In genomic region chr3:31531465-31531991, GRCh38 we compare ENCODE assay signal across 2 cellular contexts.
TF ChIP-seq lines count a peak whose summit lies in the region.

No MANE protein-coding gene starts in this region.

TF ChIP-seq in GM23338, 12 proteins besides CTCF, POLR2A, EP300 and RAD21:
- TF ChIP-seq ETS1 (IDR thresholded peaks at IDR 0.05) (no peak), ZNF114 (CRISPR knock-in tag; IDR thresholded peaks at IDR 0.05) (no peak), ZNF331 (CRISPR knock-in tag; IDR thresholded peaks at IDR 0.05; ENCODE audit: low read depth) (no peak), EZH2 (IDR thresholded peaks at IDR 0.05; ENCODE audit: low read depth, unreplicated experiment) (no peak), ZNF462 (CRISPR knock-in tag; IDR thresholded peaks at IDR 0.05) (no peak)
TF ChIP-seq in GM23338: peak in this region for 0.

TF ChIP-seq in H1, 55 proteins besides CTCF, POLR2A, EP300 and RAD21:
- TF ChIP-seq CEBPB (IDR thresholded peaks at IDR 0.05; ENCODE audit: low read depth, low read length) = peak; percentile 42; the same call in 1 of the 2 replicates
- TF ChIP-seq SAP30 (IDR thresholded peaks at IDR 0.05; ENCODE audit: insufficient read depth, insufficient replicate concordance, low read length) = no peak
- peak; percentile 12; the same call in 1 of the 2 replicates for TF ChIP-seq ATF2 (IDR thresholded peaks at IDR 0.05; ENCODE audit: low read length)
- 0 out of 2 replicates have a peak, but pooled peaks have one; percentile 24 for TF ChIP-seq SUZ12 (IDR thresholded peaks at IDR 0.05; ENCODE audit: low read length)
- peak; percentile 75 for TF ChIP-seq ASH2L (IDR thresholded peaks at IDR 0.05; ENCODE audit: low read length)
